ENCODE assay signal across 1 cellular context in the genomic region with DNA sequence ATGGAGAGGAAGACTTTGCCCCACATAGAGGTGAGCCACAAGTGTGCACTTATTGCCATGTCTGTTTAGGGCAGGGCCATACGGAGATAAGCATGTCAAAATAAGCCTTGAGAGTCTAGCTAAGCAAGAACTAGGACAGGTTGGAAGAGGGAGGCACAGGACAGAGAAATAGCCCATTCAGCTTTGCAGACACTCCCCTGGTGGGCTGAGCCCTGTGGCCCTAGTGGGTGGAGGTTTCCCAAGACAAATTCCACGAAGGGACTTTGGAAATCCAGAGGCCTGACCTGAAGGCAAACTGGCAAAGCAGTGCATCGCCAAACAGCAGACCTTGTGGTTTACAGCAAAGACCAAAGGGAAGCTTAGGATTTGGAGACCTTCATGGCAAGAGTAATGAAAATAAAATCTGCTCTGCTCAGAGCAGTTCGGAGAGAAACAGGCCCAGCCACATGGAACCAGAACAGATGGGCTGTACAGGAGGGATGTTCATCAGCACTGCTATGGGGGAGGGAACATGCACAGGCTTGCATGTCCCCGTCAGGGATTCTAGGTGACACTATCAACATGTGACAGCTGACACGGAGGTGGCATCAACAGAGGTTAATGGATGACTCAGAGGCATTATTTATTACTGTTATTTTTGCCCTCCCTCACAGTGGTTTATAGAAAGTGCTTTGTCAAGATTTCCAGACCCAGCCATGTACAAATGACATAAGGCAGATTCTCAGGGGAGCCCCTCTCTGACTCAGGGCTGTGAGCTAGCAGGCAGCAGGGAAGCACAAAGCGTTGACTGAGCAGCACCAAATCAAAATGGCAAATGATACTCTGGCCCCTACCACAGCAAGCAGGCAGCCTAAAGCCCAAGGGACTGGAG.
TF ChIP-seq lines count a peak whose summit lies in the region.

No MANE protein-coding gene starts in this region.

TF ChIP-seq in GM12878, 131 proteins besides CTCF, POLR2A, EP300 and RAD21 (continued from another document):
- TF ChIP-seq ZBTB33 (IDR thresholded peaks at IDR 0.05) (no peak), SRF (IDR thresholded peaks at IDR 0.05; ENCODE audit: low read depth in 2 of 2, low read length in 2 of 2) (no peak), ETV6 (conservative IDR thresholded peaks at IDR 0.05 in 1 of 2, IDR thresholded peaks at IDR 0.05 in 1 of 2; ENCODE audit: borderline replicate concordance in 1 of 2, low read depth in 1 of 2) (peak in 1 of 2 experiments; percentile 78; a peak in 2 of 4 replicates), SMAD5 (IDR thresholded peaks at IDR 0.05; ENCODE audit: low read depth) (0 out of 2 replicates have a peak, but pooled peaks have one; percentile 41), NKRF (conservative IDR thresholded peaks at IDR 0.05) (0 out of 2 replicates have a peak, but pooled peaks have one; percentile 30), NFXL1 (IDR thresholded peaks at IDR 0.05; ENCODE audit: borderline replicate concordance) (0 out of 2 replicates have a peak, but pooled peaks have one; percentile 45), MEF2A (IDR thresholded peaks at IDR 0.05; ENCODE audit: insufficient read depth, low read depth, low read length) (peak; percentile 74; the same call in 1 of the 2 replicates), ATF7 (IDR thresholded peaks at IDR 0.05; ENCODE audit: low read depth) (peak; percentile 98), GATAD2B (conservative IDR thresholded peaks at IDR 0.05; ENCODE audit: low read depth) (0 out of 2 replicates have a peak, but pooled peaks have one; percentile 61), FOXM1 (IDR thresholded peaks at IDR 0.05; ENCODE audit: low read depth, low read length) (peak; percentile 80; the same call in 1 of the 2 replicates), CHD2 (IDR thresholded peaks at IDR 0.05; ENCODE audit: borderline replicate concordance, low read depth, low read length) (peak; percentile 89), BACH1 (IDR thresholded peaks at IDR 0.05; ENCODE audit: borderline replicate concordance) (peak; percentile 99), NR2C1 (IDR thresholded peaks at IDR 0.05) (peak; percentile 38; the same call in 1 of the 2 replicates), BCL3 (IDR thresholded peaks at IDR 0.05; ENCODE audit: borderline replicate concordance, insufficient read depth, low read depth, low read length, poor library complexity, severe bottlenecking) (peak; percentile 51), MEF2B (IDR thresholded peaks at IDR 0.05; ENCODE audit: partially characterized antibody, poor library complexity, severe bottlenecking) (peak; percentile 87), PBX3 (IDR thresholded peaks at IDR 0.05; ENCODE audit: insufficient replicate concordance, low read depth, low read length) (peak; percentile 71), NBN (IDR thresholded peaks at IDR 0.05) (peak; percentile 93), SMAD1 (IDR thresholded peaks at IDR 0.05; ENCODE audit: low read depth, partially characterized antibody) (peak; percentile 35), CEBPZ (IDR thresholded peaks at IDR 0.05; ENCODE audit: low read depth, low read length) (no peak), ESRRA (IDR thresholded peaks at IDR 0.05; ENCODE audit: low read length) (no peak), RCOR1 (conservative IDR thresholded peaks at IDR 0.05; ENCODE audit: low read depth, low read length) (no peak), PAX5 (IDR thresholded peaks at IDR 0.05; ENCODE audit: borderline replicate concordance, low read depth, low read length) (peak; percentile 14; the same call in 1 of the 2 replicates), MAX (IDR thresholded peaks at IDR 0.05; ENCODE audit: low read depth, low read length) (no peak; the same call in 1 of the 2 replicates), ZBED1 (IDR thresholded peaks at IDR 0.05; ENCODE audit: borderline replicate concordance) (peak; percentile 64; the same call in 1 of the 2 replicates), RUNX3 (IDR thresholded peaks at IDR 0.05; ENCODE audit: low read length) (peak; percentile 82), IKZF2 (IDR thresholded peaks at IDR 0.05) (peak; percentile 82 to 89), EED (IDR thresholded peaks at IDR 0.05; ENCODE audit: low read depth) (peak; percentile 75; the same call in 1 of the 2 replicates)
- TF ChIP-seq, protein P1, sequence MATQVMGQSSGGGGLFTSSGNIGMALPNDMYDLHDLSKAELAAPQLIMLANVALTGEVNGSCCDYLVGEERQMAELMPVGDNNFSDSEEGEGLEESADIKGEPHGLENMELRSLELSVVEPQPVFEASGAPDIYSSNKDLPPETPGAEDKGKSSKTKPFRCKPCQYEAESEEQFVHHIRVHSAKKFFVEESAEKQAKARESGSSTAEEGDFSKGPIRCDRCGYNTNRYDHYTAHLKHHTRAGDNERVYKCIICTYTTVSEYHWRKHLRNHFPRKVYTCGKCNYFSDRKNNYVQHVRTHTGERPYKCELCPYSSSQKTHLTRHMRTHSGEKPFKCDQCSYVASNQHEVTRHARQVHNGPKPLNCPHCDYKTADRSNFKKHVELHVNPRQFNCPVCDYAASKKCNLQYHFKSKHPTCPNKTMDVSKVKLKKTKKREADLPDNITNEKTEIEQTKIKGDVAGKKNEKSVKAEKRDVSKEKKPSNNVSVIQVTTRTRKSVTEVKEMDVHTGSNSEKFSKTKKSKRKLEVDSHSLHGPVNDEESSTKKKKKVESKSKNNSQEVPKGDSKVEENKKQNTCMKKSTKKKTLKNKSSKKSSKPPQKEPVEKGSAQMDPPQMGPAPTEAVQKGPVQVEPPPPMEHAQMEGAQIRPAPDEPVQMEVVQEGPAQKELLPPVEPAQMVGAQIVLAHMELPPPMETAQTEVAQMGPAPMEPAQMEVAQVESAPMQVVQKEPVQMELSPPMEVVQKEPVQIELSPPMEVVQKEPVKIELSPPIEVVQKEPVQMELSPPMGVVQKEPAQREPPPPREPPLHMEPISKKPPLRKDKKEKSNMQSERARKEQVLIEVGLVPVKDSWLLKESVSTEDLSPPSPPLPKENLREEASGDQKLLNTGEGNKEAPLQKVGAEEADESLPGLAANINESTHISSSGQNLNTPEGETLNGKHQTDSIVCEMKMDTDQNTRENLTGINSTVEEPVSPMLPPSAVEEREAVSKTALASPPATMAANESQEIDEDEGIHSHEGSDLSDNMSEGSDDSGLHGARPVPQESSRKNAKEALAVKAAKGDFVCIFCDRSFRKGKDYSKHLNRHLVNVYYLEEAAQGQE (IDR thresholded peaks at IDR 0.05; ENCODE audit: low read depth, low read length), result no peak
- TF ChIP-seq, protein P2, sequence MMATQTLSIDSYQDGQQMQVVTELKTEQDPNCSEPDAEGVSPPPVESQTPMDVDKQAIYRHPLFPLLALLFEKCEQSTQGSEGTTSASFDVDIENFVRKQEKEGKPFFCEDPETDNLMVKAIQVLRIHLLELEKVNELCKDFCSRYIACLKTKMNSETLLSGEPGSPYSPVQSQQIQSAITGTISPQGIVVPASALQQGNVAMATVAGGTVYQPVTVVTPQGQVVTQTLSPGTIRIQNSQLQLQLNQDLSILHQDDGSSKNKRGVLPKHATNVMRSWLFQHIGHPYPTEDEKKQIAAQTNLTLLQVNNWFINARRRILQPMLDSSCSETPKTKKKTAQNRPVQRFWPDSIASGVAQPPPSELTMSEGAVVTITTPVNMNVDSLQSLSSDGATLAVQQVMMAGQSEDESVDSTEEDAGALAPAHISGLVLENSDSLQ (IDR thresholded peaks at IDR 0.05), result peak; percentile 84
